1 cellular context compared by ENCODE assay signal in the genomic region with DNA sequence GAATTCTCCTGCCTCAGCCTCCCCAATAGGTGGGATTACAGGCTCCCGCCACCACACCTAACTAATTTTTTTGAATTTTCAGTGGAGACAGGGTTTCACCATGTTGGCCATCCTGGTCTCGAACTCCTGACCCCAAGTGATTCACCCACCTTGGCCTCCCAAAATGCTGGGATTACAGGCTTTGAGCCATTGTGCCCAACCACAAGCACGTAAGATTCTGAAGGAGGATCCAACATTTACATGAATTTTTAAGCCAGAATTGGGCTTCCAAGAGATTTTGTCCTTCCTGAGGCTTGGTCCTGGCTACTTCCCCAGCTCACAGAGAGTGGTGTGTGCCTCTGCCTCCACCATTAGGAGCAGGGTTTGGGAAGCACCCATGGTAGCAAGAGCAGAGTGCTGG.
TF ChIP-seq lines count a peak whose summit lies in the region.

No MANE protein-coding gene starts in this region.

TF ChIP-seq in K562, 482 proteins besides CTCF, POLR2A, EP300 and RAD21:
- no peak for TF ChIP-seq ZNF766 (CRISPR knock-in tag; conservative IDR thresholded peaks at IDR 0.05)
- no peak for TF ChIP-seq ZBTB43 (CRISPR knock-in tag; IDR thresholded peaks at IDR 0.05)
- TF ChIP-seq NFIX (CRISPR knock-in tag; IDR thresholded peaks at IDR 0.05; ENCODE audit: low read depth) = no peak
- TF ChIP-seq NCOA1 (IDR thresholded peaks at IDR 0.05; ENCODE audit: low read depth) = no peak
- TF ChIP-seq NR3C1 (CRISPR knock-in tag; IDR thresholded peaks at IDR 0.05) = no peak
- no peak for TF ChIP-seq ZNF583 (CRISPR knock-in tag; IDR thresholded peaks at IDR 0.05)
- no peak for TF ChIP-seq ZBTB33 (CRISPR knock-in tag; IDR thresholded peaks at IDR 0.05)
- TF ChIP-seq HNRNPH1 (optimal IDR thresholded peaks at IDR 0.05; ENCODE audit: low read depth, low read length) = no peak
- TF ChIP-seq FOXJ2 (tag; IDR thresholded peaks at IDR 0.05) = no peak
- no peak for TF ChIP-seq PCBP2 (IDR thresholded peaks at IDR 0.05; ENCODE audit: low read depth, low read length, poor library complexity, severe bottlenecking)
- TF ChIP-seq HDAC3 (IDR thresholded peaks at IDR 0.05; ENCODE audit: borderline replicate concordance, partially characterized antibody) = no peak
- TF ChIP-seq TCFL5 (CRISPR knock-in tag; conservative IDR thresholded peaks at IDR 0.05) = no peak
